ENCODE assay signal across 29 cellular contexts in the genomic region with DNA sequence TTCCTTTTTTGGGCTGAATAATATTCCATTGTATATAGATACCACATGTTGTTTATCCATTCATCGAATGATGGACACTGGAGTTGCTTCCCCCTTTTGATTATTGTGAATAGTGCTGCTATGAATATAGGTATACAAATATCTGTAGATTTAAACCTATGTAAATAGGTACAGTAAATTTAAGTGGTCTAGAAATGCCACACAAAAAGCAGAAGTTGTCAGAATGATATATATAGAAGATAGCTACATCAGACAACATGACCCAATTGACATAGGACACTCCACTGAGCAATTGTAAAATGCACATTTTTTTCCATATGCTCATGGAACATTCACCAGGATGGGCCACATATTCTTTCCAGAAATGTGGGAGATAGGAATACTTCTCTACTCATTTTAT.
A peak's percentile ranks its signal among the peaks of the same experiment; 100 is the strongest.
DNase-seq lines count a peak whose midpoint lies in the region; ATAC-seq, FAIRE-seq and TF ChIP-seq lines count a peak whose summit lies in the region.
"Had no signal": no experiment of that assay in that cellular context is flagged by ENCODE, and none has a peak within 500 bp of the region (broad histone marks: within the 10 kb centered on the region; RNA-seq: fewer than 3 reads in every experiment).

No MANE protein-coding gene starts in this region.

- H3K9ac ChIP-seq in GM12878 (ENCODE audit: control insufficient read depth, insufficient read depth, low read length) (no peak overlapping the region), endodermal cell (ENCODE audit: extremely low read depth, low read length, poor library complexity, severe bottlenecking) (no peak overlapping the region)

- no peaks in the 10 kb centered on the region for H3K79me2 ChIP-seq in GM12878 (ENCODE audit: control insufficient read depth, insufficient read depth, low read length)

- ATAC-seq in GM12878, result peak; percentile 30; the same call in 1 of the 3 replicates
- no peak for ATAC-seq in GM18867 (IDR thresholded peaks at IDR 0.05; ENCODE audit: unreplicated experiment)
- no peak for ATAC-seq in GM21447 (IDR thresholded peaks at IDR 0.05; ENCODE audit: unreplicated experiment)
- ATAC-seq in HG03520 (IDR thresholded peaks at IDR 0.05; ENCODE audit: unreplicated experiment), result no peak

- DNase-seq in SIG-M5 treated with dmso at 0.1 percent for 504 hours (lab: John Stamatoyannopoulos, UW; ENCODE audit: unreplicated experiment) (peak; percentile 6), SIG-M5 (lab: John Stamatoyannopoulos, UW) (no peak), NB4 (ENCODE audit: low read depth) (peak; percentile 2), GM12878 (ENCODE audit: low read depth, low spot score) (no peak), endodermal cell (no peak)
- DNase-seq: 8988T; ACHN; BE2C; CD8-positive, alpha-beta memory T cell; DMS 273 treated with DMSO at 0.1 percent for 48 hours; DMS79; EL; GDM1; NCI-H1092 treated with DMSO at 0.1 percent for 48 hours; NCI-H1436; NCI-H2029; NCI-H446 treated with DMSO at 0.1 percent for 48 hours; NCI-H526; NCI-H82; NK-92 treated with Interleukin-12 subunit alpha and Interleukin-12 subunit beta, amount 100 ng/mL, for 24 hours; T-helper 1 cell had no signal

- WGBS in GM12878 (ENCODE audit: insufficient coverage, insufficient replicate concordance, low lambda C conversion rate, missing lambda C conversion rate), result 79% methylated on average over 1 of the region's 1 CpG
- no CpG with 5 or more reads among the region's 1 CpG for WGBS in endodermal cell (ENCODE audit: insufficient coverage in 1 of 2, insufficient read length in 1 of 2), 2 experiments

- H3K27ac ChIP-seq in GM12878 (ENCODE audit: control insufficient read depth, insufficient read depth) (no peak overlapping the region), endodermal cell (ENCODE audit: low read depth, low read length) (no peak overlapping the region)
- H3K27ac ChIP-seq: HL-60, SJSA1 had no signal

- CTCF ChIA-PET in GM12878 (lab: Yijun Ruan, JAX), result no interaction called here

- no peaks in the 10 kb centered on the region for H3K9me3 Mint-ChIP-seq in endodermal cell

- H3K4me1 Mint-ChIP-seq in endodermal cell, result no peaks in the 10 kb centered on the region
- H3K4me1 Mint-ChIP-seq: CD14-positive monocyte had no signal

- no peak for TF ChIP-seq RAD21 in GM12878 (IDR thresholded peaks at IDR 0.05; ENCODE audit: insufficient read depth, low read depth, low read length)

- H2AFZ ChIP-seq in GM12878 (ENCODE audit: control insufficient read depth, low read depth, low read length), result no peak overlapping the region

- no peaks in the 10 kb centered on the region; the same call in 2 of the 3 replicates for H3K9me3 ChIP-seq in GM12878 (replicated peaks; ENCODE audit: control insufficient read depth, insufficient read depth, low read length)
- H3K9me3 ChIP-seq in endodermal cell (ENCODE audit: control insufficient read depth, low read length), result no peaks in the 10 kb centered on the region
- H3K9me3 ChIP-seq: BE2C, SJSA1 had no signal

- H3K27me3 ChIP-seq in GM12878 (replicated peaks in 1 of 2; ENCODE audit: control insufficient read depth in 2 of 2, insufficient read depth in 2 of 2, low read length in 1 of 2), result no peaks in the 10 kb centered on the region
- H3K27me3 ChIP-seq in endodermal cell (ENCODE audit: control insufficient read depth, insufficient read depth, low read length, poor library complexity, severe bottlenecking), result no peaks in the 10 kb centered on the region
- H3K27me3 ChIP-seq: BE2C, SJSA1 had no signal

- no peaks in the 10 kb centered on the region for H3K4me1 ChIP-seq in GM12878 (ENCODE audit: control insufficient read depth, insufficient read depth, low read length)
- no peaks in the 10 kb centered on the region for H3K4me1 ChIP-seq in endodermal cell (ENCODE audit: control insufficient read depth, insufficient read depth, low read length)
- H3K4me1 ChIP-seq: BE2C had no signal

- H3K4me3 ChIP-seq in NB4 (ENCODE audit: low read depth, low read length) (no peak overlapping the region), GM12878 (no peak overlapping the region), endodermal cell (ENCODE audit: low read length) (no peak overlapping the region)
- H3K4me3 ChIP-seq: SJSA1 had no signal

- H4K20me1 ChIP-seq in GM12878 (ENCODE audit: control insufficient read depth, insufficient read depth), result no peaks in the 10 kb centered on the region

- no peak for FAIRE-seq in GM12878 (lab: Jason Lieb, UNC)
- FAIRE-seq: GM12892, RCC 7860 had no signal

- no peak for TF ChIP-seq CTCF in NB4 (IDR thresholded peaks at IDR 0.05; ENCODE audit: low read depth, low read length)
- no peak for TF ChIP-seq CTCF in GM12878 (IDR thresholded peaks at IDR 0.05 in 2 of 3, conservative IDR thresholded peaks at IDR 0.05 in 1 of 3; ENCODE audit: control insufficient read depth in 2 of 3, extremely low read depth in 1 of 3, insufficient read depth in 1 of 3, low read depth in 3 of 3, low read length in 3 of 3)
- TF ChIP-seq CTCF in endodermal cell (conservative IDR thresholded peaks at IDR 0.05), result no peak

- in situ Hi-C loops in GM12878 (cut with MboI), result no loop called here

- peaks cover 5% of the 10 kb centered on the region for H3K36me3 Mint-ChIP-seq in endodermal cell (ENCODE audit: low read depth)

- TF ChIP-seq POLR2A in NB4 (IDR thresholded peaks at IDR 0.05; ENCODE audit: extremely low read depth, insufficient read length) (no peak), GM12878 (IDR thresholded peaks at IDR 0.05; ENCODE audit: low read depth, low read length) (no peak)

- BruUV-seq in GM12878 (replicated peaks; lab: Mats Ljungman, UMichigan), result no TSS peak

- TF ChIP-seq EP300 in GM12878 (IDR thresholded peaks at IDR 0.05; ENCODE audit: borderline replicate concordance in 1 of 2, control insufficient read depth in 1 of 2, low read depth in 2 of 2, low read length in 2 of 2), result no peak

- intact Hi-C loops in GM12878 (cut with micrococcal nuclease; ENCODE audit: unreplicated experiment), result no loop called here

- RAD21 ChIA-PET in GM12878 (lab: Charles Lee; ENCODE audit: unreplicated experiment), result no interaction called here

- no peak overlapping the region for H3K4me2 ChIP-seq in GM12878 (ENCODE audit: control insufficient read depth, insufficient read depth)

- H3K27me3 Mint-ChIP-seq in endodermal cell (ENCODE audit: insufficient read depth), result no peaks in the 10 kb centered on the region
- H3K27me3 Mint-ChIP-seq: CD8-positive, alpha-beta memory T cell had no signal

- POLR2A ChIA-PET in GM12878 (lab: Charles Lee), result no interaction called here

- no peak overlapping the region for H3K4me3 Mint-ChIP-seq in endodermal cell
- H3K4me3 Mint-ChIP-seq: CD14-positive monocyte; CD8-positive, alpha-beta memory T cell had no signal

- SMC1A ChIA-PET in GM12878 (lab: Charles Lee; ENCODE audit: uncharacterized antibody, unreplicated experiment), result no interaction called here

- no peak overlapping the region for H3K27ac Mint-ChIP-seq in endodermal cell
- H3K27ac Mint-ChIP-seq: CD8-positive, alpha-beta memory T cell had no signal

- H3K36me3 ChIP-seq in GM12878 (ENCODE audit: control insufficient read depth in 2 of 2, insufficient read depth in 2 of 2, low read length in 1 of 2) (no peaks in the 10 kb centered on the region), endodermal cell (ENCODE audit: control insufficient read depth, insufficient read depth, low read length) (no peaks in the 10 kb centered on the region)
- H3K36me3 ChIP-seq: BE2C, SJSA1 had no signal

TF ChIP-seq in GM12878, 131 proteins besides CTCF, POLR2A, EP300 and RAD21:
- no peak for TF ChIP-seq ZZZ3 (IDR thresholded peaks at IDR 0.05; ENCODE audit: control insufficient read depth, insufficient read length, low read depth)
- TF ChIP-seq SRF (IDR thresholded peaks at IDR 0.05; ENCODE audit: low read depth in 2 of 2, low read length in 2 of 2), result no peak
- no peak for TF ChIP-seq MEF2B (IDR thresholded peaks at IDR 0.05; ENCODE audit: partially characterized antibody, poor library complexity, severe bottlenecking)

Comparison
In these comparisons a context has a peak if more than half of its experiments do, and no peak if none do; other contexts are left out.
1. DNase-seq: peak in SIG-M5 treated with dmso at 0.1 percent for 504 hours (single experiment) and NB4 (single experiment); none in SIG-M5 (single experiment), GM12878 (single experiment) and endodermal cell (single experiment).